In the genomic region with DNA sequence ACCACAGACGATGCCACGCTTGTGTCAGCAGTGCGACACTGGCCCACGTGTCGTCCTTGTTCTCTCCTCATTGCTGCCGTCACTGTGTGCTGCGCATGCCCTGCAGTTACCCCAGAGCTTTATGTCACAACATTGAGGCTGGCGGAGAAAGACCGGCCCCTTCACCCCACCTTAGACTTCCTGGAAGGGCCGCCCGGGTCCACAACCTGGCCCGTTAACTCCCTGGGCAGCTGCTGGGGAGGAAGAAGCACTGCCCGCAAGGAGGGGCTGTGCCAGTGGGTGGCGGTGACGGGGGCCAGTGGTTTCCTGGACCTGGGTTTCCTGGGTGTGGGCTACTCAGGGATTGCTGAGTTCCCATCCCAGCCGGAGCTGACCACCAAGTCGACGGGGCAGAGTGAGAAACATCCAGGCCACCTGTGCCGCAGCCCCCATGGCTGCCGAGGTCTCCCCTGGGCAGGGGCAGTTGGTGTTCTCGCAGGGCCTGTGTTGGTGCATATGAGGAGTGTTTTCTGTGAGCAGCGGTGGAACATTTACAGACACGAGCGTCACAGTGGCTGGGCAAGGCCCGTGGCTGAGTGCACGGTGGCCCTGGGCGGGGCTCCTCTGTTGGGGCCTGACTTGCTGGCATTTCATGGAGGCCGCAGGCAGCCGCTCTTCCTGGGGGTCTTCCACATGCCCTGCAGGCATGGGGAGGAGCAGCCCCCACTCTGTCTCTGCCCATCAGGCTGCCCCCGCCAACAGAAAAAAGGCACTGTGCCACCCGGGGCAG, we compare ENCODE assay signal across 25 cellular contexts. TPM values are rescaled to one million over a fixed set of nuclear protein-coding genes. Genes with fewer than 3 reads are reported as not detected.
DNase-seq lines count a peak whose midpoint lies in the region; ATAC-seq and TF ChIP-seq lines count a peak whose summit lies in the region.
"Had no signal": no experiment of that assay in that cellular context is flagged by ENCODE, and none has a peak within 500 bp of the region (broad histone marks: within the 10 kb centered on the region; RNA-seq: fewer than 3 reads in every experiment).

No MANE protein-coding gene starts in this region.

- H3K4me1 ChIP-seq in GM23338 (ENCODE audit: insufficient read depth) (no peaks in the 10 kb centered on the region), right cardiac atrium (ENCODE audit: control insufficient read depth, insufficient read depth, low read length) (no peaks in the 10 kb centered on the region)
- H3K4me1 ChIP-seq: pancreas had no signal

- H3K27ac ChIP-seq in GM23338 (ENCODE audit: low read depth) (no peak overlapping the region), right cardiac atrium (ENCODE audit: low read length) (no peak overlapping the region)
- H3K27ac ChIP-seq: KMS-11, pancreas, PC-9 had no signal

- H3K36me3 Mint-ChIP-seq in GM23338 (ENCODE audit: low read depth) (peaks cover 42% of the 10 kb centered on the region), nephron (ENCODE audit: low read depth) (peaks cover 50% of the 10 kb centered on the region)
- H3K36me3 Mint-ChIP-seq: activated naive CD8-positive, alpha-beta T cell had no signal

- no peak overlapping the region for H3K4me2 ChIP-seq in GM23338
- H3K4me2 ChIP-seq: KMS-11, PC-9 had no signal

- H3K4me3 Mint-ChIP-seq in GM23338: no peak overlapping the region
- H3K4me3 Mint-ChIP-seq in nephron: no peak overlapping the region
- H3K4me3 Mint-ChIP-seq: activated naive CD8-positive, alpha-beta T cell; brain had no signal

- no peaks in the 10 kb centered on the region for H3K9me3 Mint-ChIP-seq in GM23338
- no peaks in the 10 kb centered on the region for H3K9me3 Mint-ChIP-seq in nephron

- H3K27me3 Mint-ChIP-seq in GM23338 (ENCODE audit: insufficient read depth, low read depth, poor library complexity) (peaks cover 8% of the 10 kb centered on the region), nephron (ENCODE audit: low read depth) (no peaks in the 10 kb centered on the region)
- H3K27me3 Mint-ChIP-seq: activated naive CD8-positive, alpha-beta T cell had no signal

- no peaks in the 10 kb centered on the region for H3K36me3 ChIP-seq in GM23338 (ENCODE audit: insufficient read depth)
- H3K36me3 ChIP-seq: pancreas had no signal

- H3K9me2 ChIP-seq in GM23338 (ENCODE audit: insufficient read depth): no peaks in the 10 kb centered on the region

- no peaks in the 10 kb centered on the region for H3K27me3 ChIP-seq in GM23338 (ENCODE audit: insufficient read depth)
- no peaks in the 10 kb centered on the region for H3K27me3 ChIP-seq in right cardiac atrium (ENCODE audit: control insufficient read depth, insufficient read depth)
- H3K27me3 ChIP-seq: dorsolateral prefrontal cortex, pancreas had no signal

- H2AFZ ChIP-seq in GM23338: no peak overlapping the region
- H2AFZ ChIP-seq: PC-9 had no signal

- TF ChIP-seq CTCF in GM23338 (conservative IDR thresholded peaks at IDR 0.05; ENCODE audit: low read depth in 2 of 2) (no peak), nephron (IDR thresholded peaks at IDR 0.05; ENCODE audit: unreplicated experiment in 3 of 3) (no peak)

- H3K9me3 ChIP-seq in right cardiac atrium (ENCODE audit: control insufficient read depth, low read length): no peaks in the 10 kb centered on the region
- H3K9me3 ChIP-seq: pancreas had no signal

- H4K20me1 ChIP-seq in GM23338 (replicated peaks; ENCODE audit: insufficient read depth): peaks cover 16% of the 10 kb centered on the region

- H3F3A ChIP-seq in GM23338 (replicated peaks; ENCODE audit: low read depth): no peaks in the 10 kb centered on the region

- H3K79me2 ChIP-seq in GM23338 (replicated peaks; ENCODE audit: insufficient read depth): peaks cover 77% of the 10 kb centered on the region

- intact Hi-C loops in right cardiac atrium (cut with DNase I): no loop called here

- 85% methylated on average over 31 of the region's 31 CpGs for WGBS in right cardiac atrium

- peak overlapping the region; percentile 77 for H3K27ac Mint-ChIP-seq in GM23338
- peak overlapping the region; percentile 37 to 79 (median 38) for H3K27ac Mint-ChIP-seq in nephron
- H3K27ac Mint-ChIP-seq: activated naive CD8-positive, alpha-beta T cell had no signal

- no peak overlapping the region for H3K4me3 ChIP-seq in GM23338
- H3K4me3 ChIP-seq in right cardiac atrium (ENCODE audit: low read length): no peak overlapping the region
- H3K4me3 ChIP-seq: dorsolateral prefrontal cortex, pancreas, PC-9 had no signal

- peak; percentile 44 for DNase-seq in Ammon's horn (ENCODE audit: low spot score)
- DNase-seq in GM23338 (ENCODE audit: low spot score): no peak
- DNase-seq in right cardiac atrium: peak in 2 of 3 donors; percentile 35 to 59
- DNase-seq in SW 1271 (lab: John Stamatoyannopoulos, UW): no peak
- DNase-seq in activated effector memory CD4-positive, alpha-beta T cell treated with Interleukin-2 at 50 U/mL for 16 hours: no peak
- no peak for DNase-seq in HPDE6-E6E7 (ENCODE audit: extremely low spot score)
- DNase-seq: activated CD4-positive, CD25-positive, alpha-beta regulatory T cell; activated T-cell treated with anti-CD3 and anti-CD28 coated beads, Interleukin-2, amount 50 U/mL, for 48 hours; DMS79 treated with DMSO at 0.1 percent for 48 hours; erythroblast; NCI-H187 treated with DMSO at 0.1 percent for 48 hours; PC-9; stimulated activated CD4-positive, alpha-beta T cell treated with anti-CD3 and anti-CD28 coated beads, Interleukin-2, amount 100 ng/mL, for 48 hours had no signal

- H3K4me1 Mint-ChIP-seq in GM23338: peaks cover 10% of the 10 kb centered on the region
- H3K4me1 Mint-ChIP-seq in nephron: no peaks in the 10 kb centered on the region

- ATAC-seq in GM23338 (no peak; the same call in 2 of the 3 replicates), right cardiac atrium (no peak), GM18498 (IDR thresholded peaks at IDR 0.05; ENCODE audit: unreplicated experiment) (no peak)

TF ChIP-seq in GM23338, 12 proteins besides CTCF, POLR2A, EP300 and RAD21 (continues in another document):
- no peak for TF ChIP-seq EZH2phosphoT487 (IDR thresholded peaks at IDR 0.05; ENCODE audit: unreplicated experiment)
- no peak for TF ChIP-seq JUNB (IDR thresholded peaks at IDR 0.05; ENCODE audit: unreplicated experiment)
- no peak for TF ChIP-seq EZH2 (IDR thresholded peaks at IDR 0.05; ENCODE audit: low read depth, unreplicated experiment)
- no peak for TF ChIP-seq ZNF114 (CRISPR knock-in tag; IDR thresholded peaks at IDR 0.05)
- no peak for TF ChIP-seq POLR2AphosphoS5 (IDR thresholded peaks at IDR 0.05; ENCODE audit: low read depth)
- no peak for TF ChIP-seq CREB1 (CRISPR knock-in tag; IDR thresholded peaks at IDR 0.05; ENCODE audit: low read depth)
- no peak for TF ChIP-seq NANOG (IDR thresholded peaks at IDR 0.05; ENCODE audit: borderline replicate concordance)
- TF ChIP-seq, protein P1, sequence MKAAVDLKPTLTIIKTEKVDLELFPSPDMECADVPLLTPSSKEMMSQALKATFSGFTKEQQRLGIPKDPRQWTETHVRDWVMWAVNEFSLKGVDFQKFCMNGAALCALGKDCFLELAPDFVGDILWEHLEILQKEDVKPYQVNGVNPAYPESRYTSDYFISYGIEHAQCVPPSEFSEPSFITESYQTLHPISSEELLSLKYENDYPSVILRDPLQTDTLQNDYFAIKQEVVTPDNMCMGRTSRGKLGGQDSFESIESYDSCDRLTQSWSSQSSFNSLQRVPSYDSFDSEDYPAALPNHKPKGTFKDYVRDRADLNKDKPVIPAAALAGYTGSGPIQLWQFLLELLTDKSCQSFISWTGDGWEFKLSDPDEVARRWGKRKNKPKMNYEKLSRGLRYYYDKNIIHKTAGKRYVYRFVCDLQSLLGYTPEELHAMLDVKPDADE (IDR thresholded peaks at IDR 0.05): no peak
- TF ChIP-seq, protein P2, sequence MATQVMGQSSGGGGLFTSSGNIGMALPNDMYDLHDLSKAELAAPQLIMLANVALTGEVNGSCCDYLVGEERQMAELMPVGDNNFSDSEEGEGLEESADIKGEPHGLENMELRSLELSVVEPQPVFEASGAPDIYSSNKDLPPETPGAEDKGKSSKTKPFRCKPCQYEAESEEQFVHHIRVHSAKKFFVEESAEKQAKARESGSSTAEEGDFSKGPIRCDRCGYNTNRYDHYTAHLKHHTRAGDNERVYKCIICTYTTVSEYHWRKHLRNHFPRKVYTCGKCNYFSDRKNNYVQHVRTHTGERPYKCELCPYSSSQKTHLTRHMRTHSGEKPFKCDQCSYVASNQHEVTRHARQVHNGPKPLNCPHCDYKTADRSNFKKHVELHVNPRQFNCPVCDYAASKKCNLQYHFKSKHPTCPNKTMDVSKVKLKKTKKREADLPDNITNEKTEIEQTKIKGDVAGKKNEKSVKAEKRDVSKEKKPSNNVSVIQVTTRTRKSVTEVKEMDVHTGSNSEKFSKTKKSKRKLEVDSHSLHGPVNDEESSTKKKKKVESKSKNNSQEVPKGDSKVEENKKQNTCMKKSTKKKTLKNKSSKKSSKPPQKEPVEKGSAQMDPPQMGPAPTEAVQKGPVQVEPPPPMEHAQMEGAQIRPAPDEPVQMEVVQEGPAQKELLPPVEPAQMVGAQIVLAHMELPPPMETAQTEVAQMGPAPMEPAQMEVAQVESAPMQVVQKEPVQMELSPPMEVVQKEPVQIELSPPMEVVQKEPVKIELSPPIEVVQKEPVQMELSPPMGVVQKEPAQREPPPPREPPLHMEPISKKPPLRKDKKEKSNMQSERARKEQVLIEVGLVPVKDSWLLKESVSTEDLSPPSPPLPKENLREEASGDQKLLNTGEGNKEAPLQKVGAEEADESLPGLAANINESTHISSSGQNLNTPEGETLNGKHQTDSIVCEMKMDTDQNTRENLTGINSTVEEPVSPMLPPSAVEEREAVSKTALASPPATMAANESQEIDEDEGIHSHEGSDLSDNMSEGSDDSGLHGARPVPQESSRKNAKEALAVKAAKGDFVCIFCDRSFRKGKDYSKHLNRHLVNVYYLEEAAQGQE (IDR thresholded peaks at IDR 0.05; ENCODE audit: unreplicated experiment): no peak
- no peak for TF ChIP-seq STAT1 (IDR thresholded peaks at IDR 0.05; ENCODE audit: unreplicated experiment)
- TF ChIP-seq ZNF331 (CRISPR knock-in tag; IDR thresholded peaks at IDR 0.05; ENCODE audit: low read depth): no peak

RNA-seq across cellular contexts. Expression of a gene that starts 23.1 kb away (rescaled TPM):
- 80.0 and 92.0 TPM in 2 replicates for total RNA-seq in GM23338 (2014; rRNA removed; shearing (Covaris generic))
- polyA plus RNA-seq in GM23338 (2016; fragmentation: Nextera tagmentation; extraction: Ambion mirVana): 40.2 and 42.9 TPM in 2 replicates
- total RNA-seq in right cardiac atrium: 10 to 100 TPM; 48.1 to 54.2 (median 51.1) TPM
- polyA plus RNA-seq in right cardiac atrium: 37.1 TPM

RNA-seq across cellular contexts. Expression of a gene that starts 50.3 kb away (rescaled TPM):
- not detected in 2 replicates for total RNA-seq in GM23338 (2014; rRNA removed; shearing (Covaris generic))
- polyA plus RNA-seq in GM23338 (2016; fragmentation: Nextera tagmentation; extraction: Ambion mirVana) (not detected in 2 replicates), right cardiac atrium (not detected)
- not detected for total RNA-seq in right cardiac atrium
- total RNA-seq: dorsolateral prefrontal cortex, frontal cortex, lung microvascular endothelial cell, myocyte, pancreas, PC-9, SK-MEL-5, skeletal muscle tissue had no signal
- polyA plus RNA-seq: pancreas had no signal

RNA-seq across cellular contexts. Expression of a gene that starts 59.4 kb away (rescaled TPM):
- total RNA-seq in GM23338 (2014; rRNA removed; shearing (Covaris generic)): 0.27 TPM in 1 of 2 replicates, not detected in the other
- polyA plus RNA-seq in GM23338 (2016; fragmentation: Nextera tagmentation; extraction: Ambion mirVana) (not detected in 2 replicates), right cardiac atrium (0.43 TPM)
- total RNA-seq in right cardiac atrium: under 1 TPM in 2 of 4 donors, not detected in 2; 0.24 to 0.66 TPM
- total RNA-seq: lung microvascular endothelial cell, myocyte, pancreas, PC-9, SK-MEL-5, skeletal muscle tissue had no signal

Comparison
In these comparisons a context has a peak if more than half of its experiments do, and no peak if none do; other contexts are left out.
1. DNase-seq: peak in Ammon's horn (single experiment) and right cardiac atrium (2 of 3); none in GM23338 (single experiment), SW 1271 (0 of 2), activated effector memory CD4-positive, alpha-beta T cell treated with Interleukin-2 at 50 U/mL for 16 hours (single experiment) and HPDE6-E6E7 (single experiment).